ENCODE assay signal across 12 cellular contexts in genomic region chr9:130940023-130940549, GRCh38. TPM values are rescaled to one million over a fixed set of nuclear protein-coding genes. Genes with fewer than 3 reads are reported as not detected.
DNase-seq lines count a peak whose midpoint lies in the region; ATAC-seq and TF ChIP-seq lines count a peak whose summit lies in the region.
"Had no signal": no experiment of that assay in that cellular context is flagged by ENCODE, and none has a peak within 500 bp of the region (broad histone marks: within the 10 kb centered on the region; RNA-seq: fewer than 3 reads in every experiment).

No MANE protein-coding gene starts in this region.

- POLR2A ChIA-PET in SK-N-SH (lab: Yijun Ruan, JAX): no interaction called here
- POLR2A ChIA-PET in PC-3 (lab: Charles Lee; ENCODE audit: unreplicated experiment): no interaction called here

- peaks cover 62 to 79% of the 10 kb centered on the region in 2 donors for H3K27me3 Mint-ChIP-seq in stimulated activated naive B cell treated with anti-CD40 and anti-IgM and Interleukin-4, amounts not matched to agents 10 μg/mL and 1 μg/mL and 100 μg/mL, for 72 hours

- intact Hi-C loops in PC-3 (cut with micrococcal nuclease): loop anchor here (10.0 kb wide), 1 partner anchor 215 kb away; no protein-coding TSS in a partner anchor
- intact Hi-C loops in esophagus muscularis mucosa (cut with DNase I): loop anchor here (2.0 to 10.0 kb wide), 4 partner anchors 75 to 239 kb away; no protein-coding TSS in a partner anchor

- BruUV-seq in PC-3 (replicated peaks; lab: Mats Ljungman, UMichigan): no TSS peak

- ATAC-seq in SK-N-SH treated with all-trans-retinoic acid at 6 μM for 48 hours (no peak), PC-3 (no peak), HG02970 (IDR thresholded peaks at IDR 0.05; ENCODE audit: low FRiP score, unreplicated experiment) (no peak)
- no peak for ATAC-seq in stimulated activated naive B cell treated with anti-CD40 and anti-IgM and Interleukin-4, amounts not matched to agents 10 μg/mL and 1 μg/mL and 100 μg/mL, for 72 hours (replicated peaks)

- H3K4me3 ChIP-seq in SK-N-SH (ENCODE audit: low read depth in 2 of 2, low read length in 1 of 2) (no peak overlapping the region), PC-3 (ENCODE audit: low read length) (peak overlapping the region; percentile 79; the same call in 1 of the 2 replicates), esophagus muscularis mucosa (peak overlapping the region; percentile 52 to 63 (median 57))

- H3K36me3 ChIP-seq in SK-N-SH (replicated peaks in 1 of 2; ENCODE audit: control insufficient read depth in 1 of 2, insufficient read depth in 2 of 2, low read length in 1 of 2) (no peaks in the 10 kb centered on the region), PC-3 (ENCODE audit: low read depth, low read length) (no peaks in the 10 kb centered on the region), esophagus muscularis mucosa (no peaks in the 10 kb centered on the region)
- H3K36me3 ChIP-seq: upper lobe of right lung had no signal

- peaks cover 0 to 4% of the 10 kb centered on the region in 2 donors for H3K36me3 Mint-ChIP-seq in stimulated activated naive B cell treated with anti-CD40 and anti-IgM and Interleukin-4, amounts not matched to agents 10 μg/mL and 1 μg/mL and 100 μg/mL, for 72 hours

- CTCF ChIA-PET in SK-N-SH (lab: Yijun Ruan, JAX) (interaction anchor here (0.7 to 1.5 kb wide), 9 partner anchors 11 to 239 kb away, joined by 3 to 11 read pairs (median 3); no protein-coding TSS in a partner anchor), PC-3 (lab: Charles Lee) (no interaction called here)

- H4K20me1 ChIP-seq in SK-N-SH (ENCODE audit: insufficient read depth) (0 out of 2 replicates have a peak, but pooled peaks cover 6% of the 10 kb centered on the region), PC-3 (ENCODE audit: low read length) (no peaks in the 10 kb centered on the region)

- H3K9ac ChIP-seq in SK-N-SH (no peak overlapping the region), PC-3 (ENCODE audit: low read length) (no peak overlapping the region)

- WGBS in SK-N-SH (ENCODE audit: low lambda C conversion rate): 13% methylated on average over 31 of the region's 32 CpGs
- 3% methylated on average over 13 of the region's 32 CpGs for WGBS in esophagus muscularis mucosa

- TF ChIP-seq EP300 in SK-N-SH (IDR thresholded peaks at IDR 0.05; ENCODE audit: borderline replicate concordance in 1 of 2, low read depth in 1 of 2, low read length in 1 of 2) (no peak), esophagus muscularis mucosa (IDR thresholded peaks at IDR 0.05) (no peak)

- peak overlapping the region; percentile 60 to 66 for H3K4me3 Mint-ChIP-seq in stimulated activated naive B cell treated with anti-CD40 and anti-IgM and Interleukin-4, amounts not matched to agents 10 μg/mL and 1 μg/mL and 100 μg/mL, for 72 hours

- TF ChIP-seq RAD21 in SK-N-SH (IDR thresholded peaks at IDR 0.05; ENCODE audit: low read length): no peak

- H3K27ac ChIP-seq in SK-N-SH (ENCODE audit: low read depth in 2 of 2, low read length in 1 of 2) (no peak overlapping the region), PC-3 (ENCODE audit: low read length) (no peak overlapping the region), esophagus muscularis mucosa (replicated peaks in 1 of 4) (no peak overlapping the region)
- H3K27ac ChIP-seq: upper lobe of right lung had no signal

- H3K4me1 Mint-ChIP-seq in stimulated activated naive B cell treated with anti-CD40 and anti-IgM and Interleukin-4, amounts not matched to agents 10 μg/mL and 1 μg/mL and 100 μg/mL, for 72 hours: peaks cover 21 to 32% of the 10 kb centered on the region in 2 donors

- H3K79me2 ChIP-seq in SK-N-SH (ENCODE audit: insufficient read depth) (no peaks in the 10 kb centered on the region), PC-3 (ENCODE audit: low read length) (no peaks in the 10 kb centered on the region)

- no peak for TF ChIP-seq CTCF in SK-N-SH (IDR thresholded peaks at IDR 0.05)
- no peak for TF ChIP-seq CTCF in PC-3 (conservative IDR thresholded peaks at IDR 0.05; ENCODE audit: low read depth, low read length)
- no peak for TF ChIP-seq CTCF in esophagus muscularis mucosa (IDR thresholded peaks at IDR 0.05)

- no peak for TF ChIP-seq POLR2A in esophagus muscularis mucosa (IDR thresholded peaks at IDR 0.05; ENCODE audit: low read depth)

- peaks cover 49% of the 10 kb centered on the region for H3K27me3 ChIP-seq in SK-N-SH (ENCODE audit: insufficient read depth)
- peaks cover 8% of the 10 kb centered on the region; the same call in 1 of the 2 replicates for H3K27me3 ChIP-seq in PC-3 (ENCODE audit: low read length)
- H3K27me3 ChIP-seq in esophagus muscularis mucosa: peaks cover 14 to 90% (median 36%) of the 10 kb centered on the region in 4 donors

- H2AFZ ChIP-seq in SK-N-SH (ENCODE audit: low read depth): no peak overlapping the region
- no peak overlapping the region for H2AFZ ChIP-seq in PC-3 (ENCODE audit: low read length)

- no peaks in the 10 kb centered on the region for H3K9me3 Mint-ChIP-seq in stimulated activated naive B cell treated with anti-CD40 and anti-IgM and Interleukin-4, amounts not matched to agents 10 μg/mL and 1 μg/mL and 100 μg/mL, for 72 hours

- H3K9me3 ChIP-seq in SK-N-SH: no peaks in the 10 kb centered on the region
- no peaks in the 10 kb centered on the region for H3K9me3 ChIP-seq in PC-3 (ENCODE audit: low read length)
- no peaks in the 10 kb centered on the region for H3K9me3 ChIP-seq in esophagus muscularis mucosa
- H3K9me3 ChIP-seq: upper lobe of right lung had no signal

- H3K4me1 ChIP-seq in SK-N-SH (ENCODE audit: control insufficient read depth in 1 of 2, insufficient read depth in 2 of 2, low read depth in 1 of 2, low read length in 1 of 2): peaks cover 0 to 10% of the 10 kb centered on the region in 2 experiments; a peak in 1 of 4 replicates
- peaks cover 12% of the 10 kb centered on the region for H3K4me1 ChIP-seq in PC-3 (ENCODE audit: insufficient read depth, low read length)
- H3K4me1 ChIP-seq in esophagus muscularis mucosa: peaks cover 18 to 63% (median 58%) of the 10 kb centered on the region in 4 donors

- H3K4me2 ChIP-seq in SK-N-SH (peak overlapping the region; percentile 88; the same call in 1 of the 2 replicates), PC-3 (ENCODE audit: low read length) (peak overlapping the region; percentile 95)

- H3K9me2 ChIP-seq in SK-N-SH (no peaks in the 10 kb centered on the region), PC-3 (replicated peaks; ENCODE audit: low read length) (no peaks in the 10 kb centered on the region)

- H3F3A ChIP-seq in SK-N-SH (replicated peaks; ENCODE audit: insufficient read depth) (peaks cover 16% of the 10 kb centered on the region), PC-3 (ENCODE audit: low read length, unreplicated experiment) (no peaks in the 10 kb centered on the region)

- DNase-seq in SK-N-SH (no peak), PC-3 (no peak), esophagus muscularis mucosa (ENCODE audit: extremely low spot score) (no peak), AG08395 (ENCODE audit: low spot score) (no peak)
- DNase-seq in stimulated activated naive B cell treated with anti-CD40 and anti-IgM and Interleukin-4, amounts not matched to agents 10 μg/mL and 1 μg/mL and 100 μg/mL, for 72 hours: no peak
- DNase-seq in activated CD4-positive, alpha-beta T cell treated with anti-CD3 and anti-CD28 coated beads, Interleukin-2, amount 50 U/mL, for 4 hours: no peak
- DNase-seq: NCI-H446 treated with DMSO at 0.1 percent for 48 hours, SHP77 treated with DMSO at 0.1 percent for 48 hours, upper lobe of right lung had no signal

- H3K27ac Mint-ChIP-seq in stimulated activated naive B cell treated with anti-CD40 and anti-IgM and Interleukin-4, amounts not matched to agents 10 μg/mL and 1 μg/mL and 100 μg/mL, for 72 hours: peak overlapping the region; percentile 14

TF ChIP-seq in SK-N-SH, 30 proteins besides CTCF, POLR2A, EP300 and RAD21 (continues in another document):
- TF ChIP-seq ELF1 (IDR thresholded peaks at IDR 0.05) (no peak), MXI1 (IDR thresholded peaks at IDR 0.05; ENCODE audit: low read depth, low read length) (no peak), EZH2phosphoT487 (IDR thresholded peaks at IDR 0.05; ENCODE audit: borderline replicate concordance, low read depth) (no peak), SMC3 (IDR thresholded peaks at IDR 0.05; ENCODE audit: low read depth, low read length) (no peak), IRF3 (IDR thresholded peaks at IDR 0.05; ENCODE audit: low read depth, low read length) (no peak)

TF ChIP-seq in SK-N-SH treated with all-trans-retinoic acid at 6 μM for 48 hours, 23 proteins besides CTCF, POLR2A, EP300 and RAD21:
- TF ChIP-seq CSDC2 (CRISPR knock-in tag; IDR thresholded peaks at IDR 0.05): no peak

RNA-seq across cellular contexts. Expression of gene FIBCD1, which starts 1.0 kb away (rescaled TPM):
- 0.86 and 1.3 TPM in 2 replicates for polyA plus RNA-seq in SK-N-SH (2012; rRNA removed)
- 0.13 and 0.33 TPM in 2 replicates for polyA plus RNA-seq in SK-N-SH (2012; cell fraction: cytosol; rRNA removed)
- polyA plus RNA-seq in SK-N-SH (2012; cell fraction: nucleus; rRNA removed): 1.2 and 1.3 TPM in 2 replicates
- total RNA-seq in PC-3 (2014; rRNA removed): 7.5 and 8.9 TPM in 2 replicates
- total RNA-seq in esophagus muscularis mucosa: under 1 TPM in 3 of 4 donors, not detected in 1; 0.40 to 0.83 (median 0.42) TPM
- total RNA-seq: sciatic nerve had no signal

RNA-seq across cellular contexts. Expression of gene QRFP, which starts 43.5 kb away (rescaled TPM):
- polyA plus RNA-seq in SK-N-SH (2012; rRNA removed): not detected in 2 replicates
- polyA plus RNA-seq in SK-N-SH (2012; cell fraction: cytosol; rRNA removed): not detected in 2 replicates
- not detected in 2 replicates for polyA plus RNA-seq in SK-N-SH (2012; cell fraction: nucleus; rRNA removed)
- not detected in 2 replicates for total RNA-seq in PC-3 (2014; rRNA removed)
- not detected for total RNA-seq in esophagus muscularis mucosa
- total RNA-seq: sciatic nerve, upper lobe of right lung had no signal

Comparison
In these comparisons a context has a peak if more than half of its experiments do, and no peak if none do; other contexts are left out.
1. H3K4me3 ChIP-seq: peak in PC-3 (single experiment) and esophagus muscularis mucosa (4 of 4); none in SK-N-SH (0 of 2).